8 cellular contexts compared by ENCODE assay signal in the genomic region with DNA sequence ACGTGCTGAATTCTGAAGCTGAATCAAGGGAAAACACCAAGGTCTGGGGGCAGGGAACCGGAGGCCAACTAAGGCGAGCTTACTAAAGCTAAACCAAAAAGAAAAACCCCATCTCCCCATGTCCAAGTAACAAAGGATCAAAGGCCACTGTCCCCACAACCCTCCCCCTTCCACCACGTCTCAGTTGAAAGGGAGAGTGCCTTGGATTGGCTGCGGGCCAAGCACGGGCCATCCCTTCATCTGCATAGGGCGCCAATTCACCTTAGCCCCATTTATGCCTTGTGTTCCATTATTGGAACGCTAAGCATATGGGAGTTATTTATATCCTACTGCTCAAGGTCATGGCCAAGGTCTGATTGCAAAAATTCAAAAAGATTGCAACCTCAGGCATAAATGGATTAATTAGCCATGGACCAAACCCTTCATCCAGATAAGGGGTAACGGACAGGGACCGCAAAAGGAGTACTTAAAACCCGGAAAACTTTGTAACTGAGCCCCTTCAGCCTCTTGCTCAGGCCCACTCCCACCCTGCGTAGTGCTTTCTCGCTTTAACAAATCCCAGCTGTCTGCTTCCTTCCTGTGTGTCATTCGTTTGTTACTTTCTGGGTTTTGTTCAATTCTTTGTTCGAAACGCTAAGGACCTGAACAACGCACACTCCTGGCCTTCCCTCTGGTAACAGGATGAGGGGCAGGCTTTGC.
DNase-seq lines count a peak whose midpoint lies in the region; ATAC-seq and TF ChIP-seq lines count a peak whose summit lies in the region.

No MANE protein-coding gene starts in this region.

- peaks cover 16% of the 10 kb centered on the region for H3K4me1 Mint-ChIP-seq in T-helper 2 cell treated with Interferon-gamma antibody and Interleukin-4, amounts not matched to agents 5 μg/mL and 100 μg/mL, for 36 hours (ENCODE audit: low read depth)
- peaks cover 35% of the 10 kb centered on the region for H3K4me1 Mint-ChIP-seq in memory B cell

- peaks cover 17% of the 10 kb centered on the region for H3K36me3 Mint-ChIP-seq in T-helper 2 cell treated with Interferon-gamma antibody and Interleukin-4, amounts not matched to agents 5 μg/mL and 100 μg/mL, for 36 hours (ENCODE audit: low read depth)
- H3K36me3 Mint-ChIP-seq in memory B cell: peaks cover 6% of the 10 kb centered on the region

- peak; percentile 5 for DNase-seq in GF-D8 (lab: John Stamatoyannopoulos, UW)
- DNase-seq in T-helper 2 cell treated with Interferon-gamma antibody and Interleukin-4, amounts not matched to agents 5 μg/mL and 100 μg/mL, for 36 hours (ENCODE audit: low spot score): peak; percentile 47
- DNase-seq in coronary artery (ENCODE audit: low spot score): no peak
- no peak for DNase-seq in memory B cell (ENCODE audit: low spot score in 2 of 2)
- DNase-seq in stimulated activated naive CD4-positive, alpha-beta T cell treated with Interleukin-2 at 50 U/mL for 16 hours (lab: John Stamatoyannopoulos, UW): peak; percentile 37
- no peak for DNase-seq in GM10266 (ENCODE audit: extremely low spot score)
- DNase-seq in 8988T: no peak

- H3K27ac ChIP-seq in coronary artery: peak overlapping the region; percentile 58 to 90

- TF ChIP-seq CTCF in coronary artery (IDR thresholded peaks at IDR 0.05) (no peak), GM10266 (IDR thresholded peaks at IDR 0.05; ENCODE audit: control insufficient read depth, insufficient read depth, low read depth, missing control alignments) (no peak)

- H3K27ac Mint-ChIP-seq in T-helper 2 cell treated with Interferon-gamma antibody and Interleukin-4, amounts not matched to agents 5 μg/mL and 100 μg/mL, for 36 hours: peak overlapping the region; percentile 98
- peak overlapping the region; percentile 99 for H3K27ac Mint-ChIP-seq in memory B cell

- H3K4me3 ChIP-seq in coronary artery: peak overlapping the region; percentile 89

- peak overlapping the region; percentile 100 for H3K4me3 Mint-ChIP-seq in T-helper 2 cell treated with Interferon-gamma antibody and Interleukin-4, amounts not matched to agents 5 μg/mL and 100 μg/mL, for 36 hours
- H3K4me3 Mint-ChIP-seq in memory B cell: peak overlapping the region; percentile 97

- no peaks in the 10 kb centered on the region for H3K27me3 Mint-ChIP-seq in T-helper 2 cell treated with Interferon-gamma antibody and Interleukin-4, amounts not matched to agents 5 μg/mL and 100 μg/mL, for 36 hours (ENCODE audit: low read depth)
- H3K27me3 Mint-ChIP-seq in memory B cell: no peaks in the 10 kb centered on the region

- H3K9me3 Mint-ChIP-seq in T-helper 2 cell treated with Interferon-gamma antibody and Interleukin-4, amounts not matched to agents 5 μg/mL and 100 μg/mL, for 36 hours: no peaks in the 10 kb centered on the region
- no peaks in the 10 kb centered on the region for H3K9me3 Mint-ChIP-seq in memory B cell

- peak; percentile 2 for ATAC-seq in HG03139 (IDR thresholded peaks at IDR 0.05; ENCODE audit: unreplicated experiment)
- no peak for ATAC-seq in memory B cell (ENCODE audit: low read depth)

Comparison
In these comparisons a context has a peak if more than half of its experiments do, and no peak if none do; other contexts are left out.
1. DNase-seq: peak in GF-D8 (single experiment), T-helper 2 cell treated with Interferon-gamma antibody and Interleukin-4, amounts not matched to agents 5 μg/mL and 100 μg/mL, for 36 hours (single experiment) and stimulated activated naive CD4-positive, alpha-beta T cell treated with Interleukin-2 at 50 U/mL for 16 hours (single experiment); none in coronary artery (single experiment), memory B cell (0 of 2), GM10266 (single experiment) and 8988T (single experiment).